In the genomic region with DNA sequence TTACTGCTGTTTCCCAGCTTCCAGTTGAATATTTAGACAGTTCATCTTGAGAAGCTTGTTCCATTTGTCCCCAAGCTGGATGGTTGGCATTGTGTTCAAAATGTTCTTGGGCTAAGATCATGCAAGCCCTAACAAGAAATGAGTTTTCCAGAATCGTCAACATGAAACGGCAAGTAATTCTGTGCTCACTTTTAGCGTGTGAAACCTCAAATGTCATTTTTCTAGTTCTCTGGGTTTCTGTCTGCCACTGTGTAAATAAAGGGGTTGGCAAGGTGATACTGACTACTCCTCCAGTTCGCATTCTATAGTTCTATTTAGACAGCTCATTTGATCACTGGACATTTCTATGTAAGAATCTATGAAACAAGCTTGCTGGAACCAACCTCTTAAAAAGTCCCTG, we compare ENCODE assay signal across 17 cellular contexts.
DNase-seq lines count a peak whose midpoint lies in the region; ATAC-seq and TF ChIP-seq lines count a peak whose summit lies in the region.
"Had no signal": no experiment of that assay in that cellular context is flagged by ENCODE, and none has a peak within 500 bp of the region (broad histone marks: within the 10 kb centered on the region; RNA-seq: fewer than 3 reads in every experiment).

No MANE protein-coding gene starts in this region.

- H3K4me3 ChIP-seq in hepatocyte: no peak overlapping the region
- H3K4me3 ChIP-seq: Peyer's patch had no signal

- H3K4me3 Mint-ChIP-seq in activated naive CD4-positive, alpha-beta T cell treated with anti-CD3 and anti-CD28 coated beads, Interleukin-2, amount 10 ng/mL, durations not matched to agents 7 days and 5 days: no peak overlapping the region
- H3K4me3 Mint-ChIP-seq: B cell, H9 had no signal

- peaks cover 33% of the 10 kb centered on the region for H3K79me2 ChIP-seq in hepatocyte

- H3K36me3 Mint-ChIP-seq in activated naive CD4-positive, alpha-beta T cell treated with anti-CD3 and anti-CD28 coated beads, Interleukin-2, amount 10 ng/mL, durations not matched to agents 7 days and 5 days: peaks cover 16% of the 10 kb centered on the region

- ATAC-seq in GM18520 (IDR thresholded peaks at IDR 0.05; ENCODE audit: unreplicated experiment) (peak; percentile 55), GM19372 (IDR thresholded peaks at IDR 0.05; ENCODE audit: low read depth, unreplicated experiment) (peak; percentile 61), HG03025 (IDR thresholded peaks at IDR 0.05; ENCODE audit: low FRiP score, unreplicated experiment) (peak; percentile 65)

- 78% methylated on average over 4 of the region's 4 CpGs for WGBS in hepatocyte (ENCODE audit: low lambda C conversion rate, missing lambda C conversion rate)

- no peak overlapping the region for H3K4me2 ChIP-seq in hepatocyte

- H3K9me3 Mint-ChIP-seq in activated naive CD4-positive, alpha-beta T cell treated with anti-CD3 and anti-CD28 coated beads, Interleukin-2, amount 10 ng/mL, durations not matched to agents 7 days and 5 days: peaks cover 10% of the 10 kb centered on the region
- H3K9me3 Mint-ChIP-seq: H9 had no signal

- peak; percentile 68 for DNase-seq in epithelial cell of prostate (ENCODE audit: low read depth, low spot score)
- DNase-seq in activated naive CD4-positive, alpha-beta T cell treated with anti-CD3 and anti-CD28 coated beads, Interleukin-2, amount 10 ng/mL, durations not matched to agents 7 days and 5 days: no peak
- DNase-seq in hepatocyte (ENCODE audit: low spot score): no peak
- no peak for DNase-seq in NCI-H1417 (lab: John Stamatoyannopoulos, UW)
- DNase-seq in activated T-cell treated with anti-CD3 and anti-CD28 coated beads, Interleukin-2, amount 50 U/mL, for 1 hour: no peak
- DNase-seq: DMS 273 treated with DMSO at 0.1 percent for 48 hours; H9; NCI-H187 treated with DMSO at 0.1 percent for 48 hours; NCI-H526 treated with DMSO at 0.1 percent for 48 hours; Peyer's patch; small intestine; stimulated activated naive CD4-positive, alpha-beta T cell treated with Interleukin-2 at 50 U/mL for 16 hours; SW 1271 had no signal

- H3K9me2 ChIP-seq in hepatocyte (replicated peaks; ENCODE audit: insufficient read depth): no peaks in the 10 kb centered on the region

- no peaks in the 10 kb centered on the region for H3K36me3 ChIP-seq in hepatocyte (replicated peaks; ENCODE audit: insufficient read depth, low read depth)
- H3K36me3 ChIP-seq: Peyer's patch had no signal

- CTCF ChIA-PET in activated naive CD4-positive, alpha-beta T cell treated with anti-CD3 and anti-CD28 coated beads, Interleukin-2, amount 10 ng/mL, durations not matched to agents 7 days and 5 days (lab: Charles Lee): no interaction called here

- H3K27ac Mint-ChIP-seq in activated naive CD4-positive, alpha-beta T cell treated with anti-CD3 and anti-CD28 coated beads, Interleukin-2, amount 10 ng/mL, durations not matched to agents 7 days and 5 days: no peak overlapping the region
- H3K27ac Mint-ChIP-seq: B cell, H9 had no signal

- peaks cover 56% of the 10 kb centered on the region for H3K4me1 Mint-ChIP-seq in activated naive CD4-positive, alpha-beta T cell treated with anti-CD3 and anti-CD28 coated beads, Interleukin-2, amount 10 ng/mL, durations not matched to agents 7 days and 5 days

- H3K27me3 ChIP-seq in hepatocyte: no peaks in the 10 kb centered on the region
- H3K27me3 ChIP-seq: Peyer's patch had no signal

- peaks cover 6% of the 10 kb centered on the region for H3K27me3 Mint-ChIP-seq in activated naive CD4-positive, alpha-beta T cell treated with anti-CD3 and anti-CD28 coated beads, Interleukin-2, amount 10 ng/mL, durations not matched to agents 7 days and 5 days
- H3K27me3 Mint-ChIP-seq: B cell had no signal

- no peaks in the 10 kb centered on the region for H3K9me3 ChIP-seq in hepatocyte (ENCODE audit: low read depth)
- H3K9me3 ChIP-seq: Peyer's patch had no signal

- peaks cover 9% of the 10 kb centered on the region for H3K4me1 ChIP-seq in hepatocyte (ENCODE audit: insufficient read depth)
- H3K4me1 ChIP-seq: Peyer's patch had no signal

- H4K20me1 ChIP-seq in hepatocyte (ENCODE audit: insufficient read depth, poor library complexity, severe bottlenecking): no peaks in the 10 kb centered on the region

- H2AFZ ChIP-seq in hepatocyte: no peak overlapping the region

- no peak for TF ChIP-seq CTCF in hepatocyte (IDR thresholded peaks at IDR 0.05; ENCODE audit: poor library complexity)

- H3K27ac ChIP-seq in epithelial cell of prostate (peak overlapping the region; percentile 45), hepatocyte (no peak overlapping the region)
- H3K27ac ChIP-seq: Peyer's patch had no signal
